20 cellular contexts compared by ENCODE assay signal in genomic region chr16:87227651-87228015, GRCh38.
DNase-seq lines count a peak whose midpoint lies in the region; ATAC-seq lines count a peak whose summit lies in the region.
"Had no signal": no experiment of that assay in that cellular context is flagged by ENCODE, and none has a peak within 500 bp of the region (broad histone marks: within the 10 kb centered on the region; RNA-seq: fewer than 3 reads in every experiment).

No MANE protein-coding gene starts in this region.

- H3K4me1 ChIP-seq in right cardiac atrium (ENCODE audit: control insufficient read depth, insufficient read depth, low read length) (no peaks in the 10 kb centered on the region), trophoblast cell (ENCODE audit: control insufficient read depth in 1 of 2, insufficient read depth in 2 of 2, low read length in 2 of 2) (peaks cover 16% of the 10 kb centered on the region in 2 experiments)
- H3K4me1 ChIP-seq in naive thymus-derived CD4-positive, alpha-beta T cell (ENCODE audit: control insufficient read depth in 2 of 2, insufficient read depth in 2 of 2, low read length in 2 of 2): no peaks in the 10 kb centered on the region
- H3K4me1 ChIP-seq: suprapubic skin had no signal

- intact Hi-C loops in Right ventricle myocardium inferior (cut with DNase I) (no loop called here), cardiac septum (cut with DNase I) (no loop called here), right cardiac atrium (cut with DNase I) (no loop called here)
- intact Hi-C loops in naive thymus-derived CD4-positive, alpha-beta T cell (cut with micrococcal nuclease): no loop called here

- H3K4me2 ChIP-seq in trophoblast cell (ENCODE audit: low read length): no peak overlapping the region

- POLR2A ChIA-PET in naive thymus-derived CD4-positive, alpha-beta T cell (lab: Charles Lee): no interaction called here

- CTCF ChIA-PET in naive thymus-derived CD4-positive, alpha-beta T cell (lab: Charles Lee): no interaction called here

- peaks cover 18% of the 10 kb centered on the region for H3K79me1 ChIP-seq in trophoblast cell (ENCODE audit: low read length)

- 37% methylated on average over 14 of the region's 14 CpGs for WGBS in right cardiac atrium
- WGBS in trophoblast cell (ENCODE audit: extremely low coverage, insufficient coverage, insufficient read length): no CpG with 5 or more reads among the region's 14 CpGs

- H3K9me3 Mint-ChIP-seq in natural killer cell treated with Interleukin-12 subunit alpha and Interleukin-12 subunit beta and Interleukin-15 and Interleukin-18, amount 100 ng/mL, for 72 hours: no peaks in the 10 kb centered on the region
- peaks cover 0 to 3% (median 0%) of the 10 kb centered on the region in 11 donors for H3K9me3 Mint-ChIP-seq in naive thymus-derived CD4-positive, alpha-beta T cell
- H3K9me3 Mint-ChIP-seq: activated naive CD4-positive, alpha-beta T cell treated with anti-CD3 and anti-CD28 coated beads, Interleukin-2, amount 50 U/mL, for 72 hours; CD4-positive, CD25-positive, alpha-beta regulatory T cell had no signal

- peak overlapping the region; percentile 95 for H3K18ac ChIP-seq in trophoblast cell (ENCODE audit: low read length)

- H3K27me3 Mint-ChIP-seq in natural killer cell treated with Interleukin-12 subunit alpha and Interleukin-12 subunit beta and Interleukin-15 and Interleukin-18, amount 100 ng/mL, for 72 hours: no peaks in the 10 kb centered on the region
- H3K27me3 Mint-ChIP-seq in naive thymus-derived CD4-positive, alpha-beta T cell: peaks cover 0 to 6% (median 5%) of the 10 kb centered on the region in 5 donors

- H4K91ac ChIP-seq in trophoblast cell (ENCODE audit: low read depth, low read length): peak overlapping the region; percentile 97

- H3K23ac ChIP-seq in trophoblast cell (ENCODE audit: low read length): no peak overlapping the region

- H3K9ac ChIP-seq in trophoblast cell (ENCODE audit: low read length): no peak overlapping the region

- H3K27me3 ChIP-seq in right cardiac atrium (ENCODE audit: control insufficient read depth, insufficient read depth): no peaks in the 10 kb centered on the region
- H3K27me3 ChIP-seq in trophoblast cell (ENCODE audit: insufficient read depth, low read length): no peaks in the 10 kb centered on the region
- H3K27me3 ChIP-seq in naive thymus-derived CD4-positive, alpha-beta T cell (ENCODE audit: control insufficient read depth in 2 of 2, insufficient read depth in 2 of 2, low read length in 2 of 2): no peaks in the 10 kb centered on the region

- H2BK5ac ChIP-seq in trophoblast cell (ENCODE audit: low read depth, low read length, poor library complexity): peak overlapping the region; percentile 95

- peak overlapping the region; percentile 68 for H4K8ac ChIP-seq in trophoblast cell (ENCODE audit: low read depth, low read length)

- H4K12ac ChIP-seq in trophoblast cell (ENCODE audit: low read depth, low read length): peak overlapping the region; percentile 58

- no peak overlapping the region for H3K27ac Mint-ChIP-seq in natural killer cell treated with Interleukin-12 subunit alpha and Interleukin-12 subunit beta and Interleukin-15 and Interleukin-18, amount 100 ng/mL, for 72 hours
- no peak overlapping the region for H3K27ac Mint-ChIP-seq in naive thymus-derived CD4-positive, alpha-beta T cell
- H3K27ac Mint-ChIP-seq: activated naive CD4-positive, alpha-beta T cell treated with anti-CD3 and anti-CD28 coated beads, Interleukin-2, amount 50 U/mL, for 72 hours; CD4-positive, CD25-positive, alpha-beta regulatory T cell; naive B cell had no signal

- peak overlapping the region; percentile 30 for H2AFZ ChIP-seq in trophoblast cell (ENCODE audit: insufficient read depth, low read length, poor library complexity)

- no peak overlapping the region for H3K4me3 Mint-ChIP-seq in natural killer cell treated with Interleukin-12 subunit alpha and Interleukin-12 subunit beta and Interleukin-15 and Interleukin-18, amount 100 ng/mL, for 72 hours
- no peak overlapping the region for H3K4me3 Mint-ChIP-seq in naive thymus-derived CD4-positive, alpha-beta T cell
- H3K4me3 Mint-ChIP-seq: CD4-positive, CD25-positive, alpha-beta regulatory T cell; naive B cell had no signal

- H3K36me3 Mint-ChIP-seq in natural killer cell treated with Interleukin-12 subunit alpha and Interleukin-12 subunit beta and Interleukin-15 and Interleukin-18, amount 100 ng/mL, for 72 hours: no peaks in the 10 kb centered on the region
- H3K36me3 Mint-ChIP-seq in naive thymus-derived CD4-positive, alpha-beta T cell: no peaks in the 10 kb centered on the region
- H3K36me3 Mint-ChIP-seq: activated naive CD4-positive, alpha-beta T cell treated with anti-CD3 and anti-CD28 coated beads, Interleukin-2, amount 50 U/mL, for 72 hours; CD4-positive, CD25-positive, alpha-beta regulatory T cell; naive B cell had no signal

- DNase-seq in Right ventricle myocardium inferior (ENCODE audit: missing footprints): no peak
- no peak for DNase-seq in cardiac septum (ENCODE audit: low spot score)
- DNase-seq in right cardiac atrium: peak; percentile 55 to 85 (median 84)
- no peak for DNase-seq in trophoblast cell
- no peak for DNase-seq in natural killer cell treated with Interleukin-12 subunit alpha and Interleukin-12 subunit beta and Interleukin-15 and Interleukin-18, amount 100 ng/mL, for 72 hours (ENCODE audit: low spot score)
- DNase-seq in naive thymus-derived CD4-positive, alpha-beta T cell: no peak
- DNase-seq in activated effector memory CD4-positive, alpha-beta T cell treated with Interleukin-2 at 50 U/mL for 16 hours: no peak
- DNase-seq: 8988T; CD4-positive, CD25-positive, alpha-beta regulatory T cell; cerebellar nuclear complex; DND-41; naive B cell; NCI-H1417 treated with DMSO at 0.1 percent for 48 hours; NCI-H345; retina; SHP77 treated with DMSO at 0.1 percent for 48 hours; stimulated activated CD4-positive, alpha-beta T cell treated with anti-CD3 and anti-CD28 coated beads, Interleukin-2, amount 100 ng/mL, for 24 hours had no signal

- peak overlapping the region; percentile 71 for H2AK5ac ChIP-seq in trophoblast cell (ENCODE audit: low read length)

- H3K4me3 ChIP-seq in right cardiac atrium (ENCODE audit: low read length) (no peak overlapping the region), trophoblast cell (ENCODE audit: low read depth, low read length) (no peak overlapping the region)
- no peak overlapping the region for H3K4me3 ChIP-seq in naive thymus-derived CD4-positive, alpha-beta T cell (ENCODE audit: low read length)
- H3K4me3 ChIP-seq: suprapubic skin had no signal

- H3K9me3 ChIP-seq in right cardiac atrium (ENCODE audit: control insufficient read depth, low read length): peaks cover 3% of the 10 kb centered on the region
- H3K9me3 ChIP-seq in trophoblast cell (ENCODE audit: insufficient read depth, low read depth, low read length): no peaks in the 10 kb centered on the region
- H3K9me3 ChIP-seq in naive thymus-derived CD4-positive, alpha-beta T cell (ENCODE audit: control insufficient read depth in 2 of 3, low read length in 3 of 3): no peaks in the 10 kb centered on the region

- H2BK120ac ChIP-seq in trophoblast cell (ENCODE audit: insufficient read depth, low read length, poor library complexity): peak overlapping the region; percentile 97

- peak overlapping the region; percentile 46 for H3K4ac ChIP-seq in trophoblast cell (ENCODE audit: low read depth, low read length)

- H3K36me3 ChIP-seq in trophoblast cell (ENCODE audit: control insufficient read depth in 1 of 2, insufficient read depth in 2 of 2, low read length in 2 of 2): no peaks in the 10 kb centered on the region
- H3K36me3 ChIP-seq in naive thymus-derived CD4-positive, alpha-beta T cell (ENCODE audit: control insufficient read depth in 2 of 3, insufficient read depth in 3 of 3, low read length in 3 of 3): no peaks in the 10 kb centered on the region
- H3K36me3 ChIP-seq: suprapubic skin had no signal

- H2BK12ac ChIP-seq in trophoblast cell (ENCODE audit: low read length): peak overlapping the region; percentile 64

- peak; percentile 82 for ATAC-seq in Right ventricle myocardium inferior
- ATAC-seq in right cardiac atrium: peak; percentile 88 to 91
- ATAC-seq in natural killer cell treated with Interleukin-12 subunit alpha and Interleukin-12 subunit beta and Interleukin-15 and Interleukin-18, amount 100 ng/mL, for 72 hours: no peak
- no peak for ATAC-seq in GM21447 (IDR thresholded peaks at IDR 0.05; ENCODE audit: unreplicated experiment)
- ATAC-seq in naive thymus-derived CD4-positive, alpha-beta T cell: no peak
- ATAC-seq: activated naive CD4-positive, alpha-beta T cell treated with anti-CD3 and anti-CD28 coated beads, Interleukin-2, amount 50 U/mL, for 72 hours had no signal

- H3K14ac ChIP-seq in trophoblast cell (ENCODE audit: low read length): peak overlapping the region; percentile 87

- peak overlapping the region; percentile 18 for H3K27ac ChIP-seq in right cardiac atrium (ENCODE audit: low read length)
- H3K27ac ChIP-seq in trophoblast cell (ENCODE audit: low read depth, low read length): peak overlapping the region; percentile 93
- no peak overlapping the region for H3K27ac ChIP-seq in naive thymus-derived CD4-positive, alpha-beta T cell (ENCODE audit: low read depth, low read length)
- H3K27ac ChIP-seq: suprapubic skin had no signal

- H3K4me1 Mint-ChIP-seq in natural killer cell treated with Interleukin-12 subunit alpha and Interleukin-12 subunit beta and Interleukin-15 and Interleukin-18, amount 100 ng/mL, for 72 hours (ENCODE audit: low read depth in 2 of 2): no peaks in the 10 kb centered on the region
- H3K4me1 Mint-ChIP-seq in naive thymus-derived CD4-positive, alpha-beta T cell: no peaks in the 10 kb centered on the region
- H3K4me1 Mint-ChIP-seq: naive B cell had no signal

- H3K79me2 ChIP-seq in trophoblast cell (ENCODE audit: control insufficient read depth, insufficient read depth, low read length, poor library complexity): peaks cover 2% of the 10 kb centered on the region

Comparison
In these comparisons a context has a peak if more than half of its experiments do, and no peak if none do; other contexts are left out.
1. DNase-seq: peak in right cardiac atrium (3 of 3); none in Right ventricle myocardium inferior (single experiment), cardiac septum (single experiment), trophoblast cell (0 of 2), natural killer cell treated with Interleukin-12 subunit alpha and Interleukin-12 subunit beta and Interleukin-15 and Interleukin-18, amount 100 ng/mL, for 72 hours (single experiment), naive thymus-derived CD4-positive, alpha-beta T cell (0 of 9) and activated effector memory CD4-positive, alpha-beta T cell treated with Interleukin-2 at 50 U/mL for 16 hours (single experiment).
2. ATAC-seq: peak in Right ventricle myocardium inferior (single experiment) and right cardiac atrium (2 of 2); none in natural killer cell treated with Interleukin-12 subunit alpha and Interleukin-12 subunit beta and Interleukin-15 and Interleukin-18, amount 100 ng/mL, for 72 hours (0 of 2), GM21447 (single experiment) and naive thymus-derived CD4-positive, alpha-beta T cell (single experiment).